ENCODE assay signal across 17 cellular contexts in the genomic region with DNA sequence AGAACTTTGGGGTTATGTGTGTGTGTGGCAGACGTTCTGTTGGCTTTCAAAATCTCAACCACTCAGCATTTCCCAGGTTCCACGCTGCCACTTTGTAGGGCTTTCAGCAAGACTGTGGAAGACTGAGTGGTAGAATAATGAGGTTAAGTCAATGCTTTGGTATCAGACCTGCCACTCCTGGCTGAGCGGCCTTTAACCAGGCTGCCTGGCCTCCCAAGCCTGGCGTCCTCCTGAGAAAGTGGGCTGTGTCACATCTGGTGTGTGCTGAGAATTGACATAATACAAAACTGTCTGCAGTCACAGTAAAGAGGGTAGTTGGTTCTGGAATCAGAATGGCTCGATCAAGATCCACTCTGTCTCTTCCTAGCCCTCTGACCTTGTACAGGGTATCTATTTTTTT.
"Had no signal": no experiment of that assay in that cellular context is flagged by ENCODE, and none has a peak within 500 bp of the region (broad histone marks: within the 10 kb centered on the region; RNA-seq: fewer than 3 reads in every experiment).

No MANE protein-coding gene starts in this region.

- H3K36me3 ChIP-seq: adrenal gland, neural progenitor cell had no signal

- H3K27ac ChIP-seq: adrenal gland, neural progenitor cell had no signal

- H3K4me3 ChIP-seq: adrenal gland, neural progenitor cell, thoracic aorta had no signal

- ATAC-seq: T-cell had no signal

- H3K36me3 Mint-ChIP-seq: activated naive CD4-positive, alpha-beta T cell treated with anti-CD3 and anti-CD28 coated beads, Interleukin-2, amount 50 U/mL, for 24 hours; T-cell had no signal

- H2AFZ ChIP-seq: neural progenitor cell had no signal

- H3K4me1 Mint-ChIP-seq: activated CD4-positive, alpha-beta memory T cell treated with anti-CD3 and anti-CD28 coated beads, Interleukin-2, amount 10 ng/mL, durations not matched to agents 7 days and 5 days; activated naive CD4-positive, alpha-beta T cell treated with anti-CD3 and anti-CD28 coated beads, Interleukin-2, amount 50 U/mL, for 24 hours; central memory CD8-positive, alpha-beta T cell; T-cell had no signal

- DNase-seq: activated CD4-positive, alpha-beta memory T cell treated with anti-CD3 and anti-CD28 coated beads, Interleukin-2, amount 10 ng/mL, durations not matched to agents 7 days and 5 days; activated effector memory CD4-positive, alpha-beta T cell treated with Interleukin-2 at 50 U/mL for 16 hours; activated T-cell treated with anti-CD3 and anti-CD28 coated beads, Interleukin-2, amount 50 U/mL, for 24 hours; adrenal gland; cortex of kidney; effector CD8-positive, alpha-beta T cell; foreskin fibroblast; kidney glomerular epithelial cell; midbrain; stimulated activated CD4-positive, alpha-beta T cell treated with anti-CD3 and anti-CD28 coated beads, Interleukin-12 subunit alpha, Interleukin-12 subunit beta, amount 100 ng/mL, for 4 hours; stimulated activated CD4-positive, alpha-beta T cell treated with anti-CD3 and anti-CD28 coated beads, Interleukin-2, amount 100 ng/mL, for 24 hours; T-cell; T1000 had no signal

- H3K27ac Mint-ChIP-seq: activated CD4-positive, alpha-beta memory T cell treated with anti-CD3 and anti-CD28 coated beads, Interleukin-2, amount 10 ng/mL, durations not matched to agents 7 days and 5 days; activated naive CD4-positive, alpha-beta T cell treated with anti-CD3 and anti-CD28 coated beads, Interleukin-2, amount 50 U/mL, for 24 hours; activated T-cell treated with anti-CD3 and anti-CD28 coated beads, Interleukin-2, amount 50 U/mL, for 24 hours; neural progenitor cell; T-cell had no signal

- H3K9me3 Mint-ChIP-seq: activated CD4-positive, alpha-beta memory T cell treated with anti-CD3 and anti-CD28 coated beads, Interleukin-2, amount 10 ng/mL, durations not matched to agents 7 days and 5 days; activated naive CD4-positive, alpha-beta T cell treated with anti-CD3 and anti-CD28 coated beads, Interleukin-2, amount 50 U/mL, for 24 hours; activated T-cell treated with anti-CD3 and anti-CD28 coated beads, Interleukin-2, amount 50 U/mL, for 24 hours; central memory CD8-positive, alpha-beta T cell; neural progenitor cell; T-cell had no signal

- H3K9ac ChIP-seq: neural progenitor cell had no signal

- H3K27me3 ChIP-seq: adrenal gland, neural progenitor cell had no signal

- H3K4me1 ChIP-seq: adrenal gland had no signal

- H3K4me3 Mint-ChIP-seq: activated CD4-positive, alpha-beta memory T cell treated with anti-CD3 and anti-CD28 coated beads, Interleukin-2, amount 10 ng/mL, durations not matched to agents 7 days and 5 days; activated naive CD4-positive, alpha-beta T cell treated with anti-CD3 and anti-CD28 coated beads, Interleukin-2, amount 50 U/mL, for 24 hours; activated T-cell treated with anti-CD3 and anti-CD28 coated beads, Interleukin-2, amount 50 U/mL, for 24 hours; central memory CD8-positive, alpha-beta T cell; neural progenitor cell; T-cell had no signal

- H3K9me3 ChIP-seq: adrenal gland, thoracic aorta had no signal

- H3K4me2 ChIP-seq: neural progenitor cell had no signal
